Comparison of ENCODE assay signal across 8 cellular contexts in the genomic region with DNA sequence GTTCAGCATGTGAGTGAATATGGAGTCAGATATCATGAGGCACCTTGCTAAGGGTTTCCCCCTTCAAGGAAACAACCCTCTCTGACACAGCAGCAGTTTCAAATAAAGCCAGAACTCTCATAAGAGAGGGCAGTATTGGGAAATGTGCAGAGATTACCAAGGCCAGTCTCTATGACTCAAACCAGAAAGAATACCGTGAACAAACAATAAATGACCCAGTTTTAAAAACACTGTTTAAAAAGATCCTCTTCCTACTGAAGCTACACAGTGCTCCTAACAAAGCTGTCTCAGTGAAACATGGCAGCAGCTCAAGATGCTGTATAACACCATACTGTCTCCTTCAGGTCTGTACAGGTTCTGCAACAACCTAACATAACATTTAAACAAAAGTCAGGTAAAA.
A peak's percentile ranks its signal among the peaks of the same experiment; 100 is the strongest.
DNase-seq lines count a peak whose midpoint lies in the region; ATAC-seq and TF ChIP-seq lines count a peak whose summit lies in the region.

No MANE protein-coding gene starts in this region.

- H3K4me1 Mint-ChIP-seq in CD8-positive, alpha-beta T cell (ENCODE audit: low read depth): peaks cover 34% of the 10 kb centered on the region

- peak overlapping the region; percentile 5 for H3K27ac Mint-ChIP-seq in CD8-positive, alpha-beta T cell

- peaks cover 17% of the 10 kb centered on the region for H3K36me3 ChIP-seq in CD8-positive, alpha-beta T cell (ENCODE audit: insufficient read depth, low read length)
- H3K36me3 ChIP-seq in colonic mucosa: peaks cover 6% of the 10 kb centered on the region

- TF ChIP-seq CTCF in CD8-positive, alpha-beta T cell (IDR thresholded peaks at IDR 0.05): no peak
- peak; percentile 15; the same call in 1 of the 2 replicates for TF ChIP-seq CTCF in LNCaP clone FGC (IDR thresholded peaks at IDR 0.05; ENCODE audit: control insufficient read depth, extremely low read depth, insufficient read depth)
- no peak for TF ChIP-seq CTCF in coronary artery (IDR thresholded peaks at IDR 0.05)
- TF ChIP-seq CTCF in colonic mucosa (IDR thresholded peaks at IDR 0.05): no peak

- no peak for DNase-seq in CD8-positive, alpha-beta T cell
- DNase-seq in LNCaP clone FGC (ENCODE audit: low read depth): no peak
- DNase-seq in coronary artery (ENCODE audit: low spot score): no peak
- DNase-seq in non-pigmented ciliary epithelial cell (ENCODE audit: low read depth): peak; percentile 52
- DNase-seq in GF-D8 (lab: John Stamatoyannopoulos, UW): no peak
- no peak for DNase-seq in SW 1271 (lab: John Stamatoyannopoulos, UW)
- DNase-seq in middle frontal gyrus (ENCODE audit: extremely low spot score, low spot score): no peak
- DNase-seq in colonic mucosa: no peak

- no peak overlapping the region for H3K9ac ChIP-seq in colonic mucosa (ENCODE audit: low read depth in 2 of 2, low read length in 2 of 2)

- H3K4me3 ChIP-seq in CD8-positive, alpha-beta T cell (ENCODE audit: low read depth, low read length): no peak overlapping the region
- H3K4me3 ChIP-seq in LNCaP clone FGC (ENCODE audit: low read depth, low read length): no peak overlapping the region
- H3K4me3 ChIP-seq in coronary artery: no peak overlapping the region
- H3K4me3 ChIP-seq in colonic mucosa: no peak overlapping the region

- H3K27me3 Mint-ChIP-seq in CD8-positive, alpha-beta T cell (ENCODE audit: low read depth): no peaks in the 10 kb centered on the region

- H3K9me3 Mint-ChIP-seq in CD8-positive, alpha-beta T cell: no peaks in the 10 kb centered on the region

- CTCF ChIA-PET in CD8-positive, alpha-beta T cell (lab: Charles Lee): interaction anchor here (1.0 to 7.9 kb wide), 10 partner anchors 52 to 272 kb away, joined by 3 to 116 read pairs (median 6); partner anchors contain the start of genes KIAA0319L and NCDN

- no peak overlapping the region for H3K27ac ChIP-seq in CD8-positive, alpha-beta T cell (ENCODE audit: low read depth, low read length)
- H3K27ac ChIP-seq in coronary artery (peak overlapping the region; percentile 24 to 61), colonic mucosa (no peak overlapping the region)

- H3K27me3 ChIP-seq in CD8-positive, alpha-beta T cell (ENCODE audit: insufficient read depth, low read length): no peaks in the 10 kb centered on the region
- H3K27me3 ChIP-seq in colonic mucosa: no peaks in the 10 kb centered on the region

- no peak for ATAC-seq in CD8-positive, alpha-beta T cell

- no peaks in the 10 kb centered on the region for H3K9me3 ChIP-seq in CD8-positive, alpha-beta T cell (ENCODE audit: low read length)
- no peaks in the 10 kb centered on the region for H3K9me3 ChIP-seq in colonic mucosa

- intact Hi-C loops in CD8-positive, alpha-beta T cell (cut with DNase I, micrococcal nuclease): loop anchor here in 1 of 2 experiments (5.0 kb wide), 1 partner anchor 53 kb away; no protein-coding TSS in a partner anchor
- intact Hi-C loops in colonic mucosa (cut with DNase I): loop anchor here (10.0 kb wide), 1 partner anchor 270 kb away; no protein-coding TSS in a partner anchor

- peaks cover 53% of the 10 kb centered on the region for H3K36me3 Mint-ChIP-seq in CD8-positive, alpha-beta T cell

- no peak overlapping the region for H3K4me3 Mint-ChIP-seq in CD8-positive, alpha-beta T cell

- peaks cover 14% of the 10 kb centered on the region for H3K4me1 ChIP-seq in CD8-positive, alpha-beta T cell (ENCODE audit: insufficient read depth, low read length)
- no peaks in the 10 kb centered on the region for H3K4me1 ChIP-seq in colonic mucosa

- POLR2A ChIA-PET in CD8-positive, alpha-beta T cell (lab: Charles Lee): interaction anchor here (1.1 to 1.2 kb wide), 2 partner anchors 84 to 102 kb away, joined by 4 read pairs; no protein-coding TSS in a partner anchor

Comparison
In these comparisons a context has a peak if more than half of its experiments do, and no peak if none do; other contexts are left out.
1. H3K27ac ChIP-seq: peak in coronary artery (2 of 2); none in CD8-positive, alpha-beta T cell (single experiment) and colonic mucosa (single experiment).